11 cellular contexts compared by ENCODE assay signal in the genomic region with DNA sequence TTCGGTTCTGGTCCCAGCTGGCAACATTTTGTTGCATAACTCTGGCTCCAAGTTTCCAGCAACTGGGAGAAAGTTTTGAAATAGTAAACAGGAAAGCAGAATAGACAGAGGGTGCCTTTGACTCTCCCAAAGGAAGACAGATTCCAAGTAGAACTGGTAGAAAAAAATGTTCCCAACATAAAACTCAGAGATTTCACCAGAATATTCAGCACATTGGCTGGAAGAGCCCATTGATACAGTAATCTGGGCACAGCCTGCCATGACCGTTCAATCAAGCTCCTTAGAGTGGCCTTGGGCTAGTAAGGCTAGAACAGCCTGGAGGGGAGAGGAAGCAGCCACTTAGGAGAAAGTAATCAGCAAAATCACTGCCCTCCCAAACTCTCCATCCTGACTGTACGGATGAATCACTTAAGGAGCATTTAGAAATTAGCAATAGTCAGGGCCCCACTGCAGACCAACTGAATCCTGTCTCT.
A peak's percentile ranks its signal among the peaks of the same experiment; 100 is the strongest.
DNase-seq lines count a peak whose midpoint lies in the region; ATAC-seq and TF ChIP-seq lines count a peak whose summit lies in the region.
"Had no signal": no experiment of that assay in that cellular context is flagged by ENCODE, and none has a peak within 500 bp of the region (broad histone marks: within the 10 kb centered on the region; RNA-seq: fewer than 3 reads in every experiment).

No MANE protein-coding gene starts in this region.

- TF ChIP-seq CTCF in PC-3 (conservative IDR thresholded peaks at IDR 0.05; ENCODE audit: low read depth, low read length) (no peak), endodermal cell (conservative IDR thresholded peaks at IDR 0.05) (no peak), lung (IDR thresholded peaks at IDR 0.05; ENCODE audit: control extremely low read depth, extremely low read depth) (no peak), thyroid gland (IDR thresholded peaks at IDR 0.05) (no peak)

- H3K4me2 ChIP-seq in PC-3 (ENCODE audit: low read length) = no peak overlapping the region

- H3K9me3 Mint-ChIP-seq in endodermal cell = peaks cover 44% of the 10 kb centered on the region
- no peaks in the 10 kb centered on the region for H3K9me3 Mint-ChIP-seq in activated CD4-positive, alpha-beta memory T cell treated with anti-CD3 and anti-CD28 coated beads, Interleukin-2, amount 10 ng/mL, durations not matched to agents 7 days and 5 days

- no peak for TF ChIP-seq POLR2A in thyroid gland (IDR thresholded peaks at IDR 0.05)

- intact Hi-C loops in PC-3 (cut with micrococcal nuclease) (no loop called here), thyroid gland (cut with DNase I) (no loop called here)

- H3K27ac ChIP-seq in PC-3 (ENCODE audit: low read length) = no peak overlapping the region
- H3K27ac ChIP-seq in endodermal cell (ENCODE audit: low read depth, low read length) = no peak overlapping the region
- H3K27ac ChIP-seq in lung (ENCODE audit: low read depth in 1 of 2, low read length in 1 of 2) = peak overlapping the region; percentile 68 to 86
- H3K27ac ChIP-seq in thyroid gland = peak overlapping the region; percentile 92 to 96 (median 96)
- H3K27ac ChIP-seq: HL-60 had no signal

- no peaks in the 10 kb centered on the region for H3F3A ChIP-seq in PC-3 (ENCODE audit: low read length, unreplicated experiment)

- H3K36me3 ChIP-seq in PC-3 (ENCODE audit: low read depth, low read length) = no peaks in the 10 kb centered on the region
- no peaks in the 10 kb centered on the region for H3K36me3 ChIP-seq in endodermal cell (ENCODE audit: control insufficient read depth, insufficient read depth, low read length)
- H3K36me3 ChIP-seq in lung (ENCODE audit: control insufficient read depth in 2 of 2, insufficient read depth in 2 of 2, low read length in 2 of 2) = no peaks in the 10 kb centered on the region
- H3K36me3 ChIP-seq in thyroid gland = no peaks in the 10 kb centered on the region

- no peaks in the 10 kb centered on the region for H4K20me1 ChIP-seq in PC-3 (ENCODE audit: low read length)

- 0 out of 2 replicates have a peak, but pooled peaks cover 3% of the 10 kb centered on the region for H3K4me1 ChIP-seq in PC-3 (ENCODE audit: insufficient read depth, low read length)
- H3K4me1 ChIP-seq in endodermal cell (ENCODE audit: control insufficient read depth, insufficient read depth, low read length) = peaks cover 3% of the 10 kb centered on the region
- H3K4me1 ChIP-seq in lung (ENCODE audit: control insufficient read depth in 2 of 2, insufficient read depth in 2 of 2, low read length in 2 of 2) = peaks cover 11 to 20% of the 10 kb centered on the region in 2 donors
- peaks cover 59 to 90% of the 10 kb centered on the region in 2 donors for H3K4me1 ChIP-seq in thyroid gland

- no peak overlapping the region for H2AFZ ChIP-seq in PC-3 (ENCODE audit: low read length)

- POLR2A ChIA-PET in PC-3 (lab: Charles Lee; ENCODE audit: unreplicated experiment) = no interaction called here
- POLR2A ChIA-PET in activated CD4-positive, alpha-beta memory T cell treated with anti-CD3 and anti-CD28 coated beads, Interleukin-2, amount 10 ng/mL, durations not matched to agents 7 days and 5 days (lab: Charles Lee) = no interaction called here

- H3K9ac ChIP-seq in PC-3 (ENCODE audit: low read length) (no peak overlapping the region), endodermal cell (ENCODE audit: extremely low read depth, low read length, poor library complexity, severe bottlenecking) (no peak overlapping the region)

- H3K27me3 ChIP-seq in PC-3 (ENCODE audit: low read length) (no peaks in the 10 kb centered on the region), endodermal cell (ENCODE audit: control insufficient read depth, insufficient read depth, low read length, poor library complexity, severe bottlenecking) (no peaks in the 10 kb centered on the region), lung (ENCODE audit: control insufficient read depth, insufficient read depth) (no peaks in the 10 kb centered on the region), thyroid gland (no peaks in the 10 kb centered on the region)

- no peaks in the 10 kb centered on the region for H3K79me2 ChIP-seq in PC-3 (ENCODE audit: low read length)

- no peaks in the 10 kb centered on the region for H3K9me2 ChIP-seq in PC-3 (replicated peaks; ENCODE audit: low read length)

- H3K4me1 Mint-ChIP-seq in endodermal cell = peaks cover 18% of the 10 kb centered on the region
- H3K4me1 Mint-ChIP-seq in activated CD4-positive, alpha-beta memory T cell treated with anti-CD3 and anti-CD28 coated beads, Interleukin-2, amount 10 ng/mL, durations not matched to agents 7 days and 5 days = peaks cover 13% of the 10 kb centered on the region

- no TSS peak for BruUV-seq in PC-3 (replicated peaks; lab: Mats Ljungman, UMichigan)

- CTCF ChIA-PET in PC-3 (lab: Charles Lee) = no interaction called here
- CTCF ChIA-PET in activated CD4-positive, alpha-beta memory T cell treated with anti-CD3 and anti-CD28 coated beads, Interleukin-2, amount 10 ng/mL, durations not matched to agents 7 days and 5 days (lab: Charles Lee) = no interaction called here

- ATAC-seq in PC-3 = peak; percentile 35; the same call in 1 of the 2 replicates
- peak; percentile 59 for ATAC-seq in lung (ENCODE audit: insufficient read depth, low FRiP score)
- no peak for ATAC-seq in GM19351 (IDR thresholded peaks at IDR 0.05; ENCODE audit: unreplicated experiment)

- no peaks in the 10 kb centered on the region for H3K27me3 Mint-ChIP-seq in endodermal cell (ENCODE audit: insufficient read depth)
- H3K27me3 Mint-ChIP-seq in activated CD4-positive, alpha-beta memory T cell treated with anti-CD3 and anti-CD28 coated beads, Interleukin-2, amount 10 ng/mL, durations not matched to agents 7 days and 5 days = peaks cover 29% of the 10 kb centered on the region
- H3K27me3 Mint-ChIP-seq: activated naive CD8-positive, alpha-beta T cell treated with anti-CD3 and anti-CD28 coated beads, Interleukin-2, amount 10 ng/mL, durations not matched to agents 7 days and 5 days had no signal

- DNase-seq in PC-3 = peak; percentile 25
- DNase-seq in endodermal cell = peak; percentile 1
- no peak for DNase-seq in lung (ENCODE audit: low spot score)
- DNase-seq in thyroid gland = no peak
- no peak for DNase-seq in activated CD4-positive, alpha-beta T cell treated with anti-CD3 and anti-CD28 coated beads for 1 hour
- DNase-seq in activated CD4-positive, alpha-beta memory T cell treated with anti-CD3 and anti-CD28 coated beads, Interleukin-2, amount 10 ng/mL, durations not matched to agents 7 days and 5 days = no peak
- DNase-seq in stimulated activated CD4-positive, alpha-beta T cell treated with anti-CD3 and anti-CD28 coated beads, Interleukin-2, amount 100 ng/mL, for 24 hours = no peak
- DNase-seq: activated CD4-positive, alpha-beta T cell treated with anti-CD3 and anti-CD28 coated beads for 48 hours; activated naive CD8-positive, alpha-beta T cell treated with anti-CD3 and anti-CD28 coated beads, Interleukin-2, amount 10 ng/mL, durations not matched to agents 7 days and 5 days had no signal

- 79 to 90% methylated on average over 3 of the region's 3 CpGs for WGBS in endodermal cell (ENCODE audit: insufficient coverage in 1 of 2, insufficient read length in 1 of 2), 2 experiments
- 47 to 57% methylated on average over 3 of the region's 3 CpGs for WGBS in lung, 2 donors
- 42 to 46% methylated on average over 3 of the region's 3 CpGs for WGBS in thyroid gland, 2 donors

- no peak overlapping the region for H3K4me3 ChIP-seq in PC-3 (ENCODE audit: low read length)
- H3K4me3 ChIP-seq in endodermal cell (ENCODE audit: low read length) = no peak overlapping the region
- no peak overlapping the region for H3K4me3 ChIP-seq in lung
- no peak overlapping the region for H3K4me3 ChIP-seq in thyroid gland (replicated peaks in 1 of 3)

- peaks cover 13% of the 10 kb centered on the region for H3K36me3 Mint-ChIP-seq in endodermal cell (ENCODE audit: low read depth)
- no peaks in the 10 kb centered on the region for H3K36me3 Mint-ChIP-seq in activated CD4-positive, alpha-beta memory T cell treated with anti-CD3 and anti-CD28 coated beads, Interleukin-2, amount 10 ng/mL, durations not matched to agents 7 days and 5 days (ENCODE audit: low read depth)

- no peaks in the 10 kb centered on the region for H3K9me3 ChIP-seq in PC-3 (ENCODE audit: low read length)
- peaks cover 56% of the 10 kb centered on the region for H3K9me3 ChIP-seq in endodermal cell (ENCODE audit: control insufficient read depth, low read length)
- no peaks in the 10 kb centered on the region for H3K9me3 ChIP-seq in lung (ENCODE audit: control insufficient read depth in 2 of 2, insufficient read depth in 1 of 2, low read length in 1 of 2)
- no peaks in the 10 kb centered on the region for H3K9me3 ChIP-seq in thyroid gland

- H3K27ac Mint-ChIP-seq in endodermal cell = no peak overlapping the region
- H3K27ac Mint-ChIP-seq in activated CD4-positive, alpha-beta memory T cell treated with anti-CD3 and anti-CD28 coated beads, Interleukin-2, amount 10 ng/mL, durations not matched to agents 7 days and 5 days = no peak overlapping the region
- H3K27ac Mint-ChIP-seq: activated naive CD8-positive, alpha-beta T cell treated with anti-CD3 and anti-CD28 coated beads, Interleukin-2, amount 10 ng/mL, durations not matched to agents 7 days and 5 days had no signal

- H3K4me3 Mint-ChIP-seq in endodermal cell = no peak overlapping the region
- no peak overlapping the region for H3K4me3 Mint-ChIP-seq in activated CD4-positive, alpha-beta memory T cell treated with anti-CD3 and anti-CD28 coated beads, Interleukin-2, amount 10 ng/mL, durations not matched to agents 7 days and 5 days
- H3K4me3 Mint-ChIP-seq: activated naive CD8-positive, alpha-beta T cell treated with anti-CD3 and anti-CD28 coated beads, Interleukin-2, amount 10 ng/mL, durations not matched to agents 7 days and 5 days had no signal

Comparison
In these comparisons a context has a peak if more than half of its experiments do, and no peak if none do; other contexts are left out.
1. DNase-seq: peak in PC-3 (single experiment) and endodermal cell (single experiment); none in lung (single experiment), thyroid gland (0 of 2), activated CD4-positive, alpha-beta T cell treated with anti-CD3 and anti-CD28 coated beads for 1 hour (single experiment), activated CD4-positive, alpha-beta memory T cell treated with anti-CD3 and anti-CD28 coated beads, Interleukin-2, amount 10 ng/mL, durations not matched to agents 7 days and 5 days (single experiment) and stimulated activated CD4-positive, alpha-beta T cell treated with anti-CD3 and anti-CD28 coated beads, Interleukin-2, amount 100 ng/mL, for 24 hours (0 of 2).
2. H3K27ac ChIP-seq: peak in lung (2 of 2) and thyroid gland (3 of 3); none in PC-3 (single experiment) and endodermal cell (single experiment).